Comparison of ENCODE assay signal across 33 cellular contexts in genomic region chr11:11448626-11449025, GRCh38.
"Had no signal": no experiment of that assay in that cellular context is flagged by ENCODE, and none has a peak within 500 bp of the region (broad histone marks: within the 10 kb centered on the region; RNA-seq: fewer than 3 reads in every experiment).

No MANE protein-coding gene starts in this region.

- H3K36me3 ChIP-seq: MG63 had no signal

- H3K9me3 ChIP-seq: MG63 had no signal

- H3K27me3 ChIP-seq: MG63 had no signal

- DNase-seq: Karpas-422, Kasumi-1, MG63, MM.1S, MV-4-11, NCI-H1048, NCI-H1092, NCI-H1092 treated with DMSO at 0.1 percent for 48 hours, NCI-H1105, NCI-H1105 treated with DMSO at 0.1 percent for 48 hours, NCI-H1417, NCI-H1417 treated with DMSO at 0.1 percent for 48 hours, NCI-H1436, NCI-H1436 treated with DMSO at 0.1 percent for 48 hours, NCI-H1694, NCI-H1694 treated with DMSO at 0.1 percent for 48 hours, NCI-H187, NCI-H187 treated with DMSO at 0.1 percent for 48 hours, NCI-H1930, NCI-H2029, NCI-H2029 treated with DMSO at 0.1 percent for 48 hours, NCI-H2081, NCI-H2081 treated with DMSO at 0.1 percent for 48 hours, NCI-H2107, NCI-H2171, NCI-H2171 treated with DMSO at 0.1 percent for 48 hours, NCI-H2227 treated with DMSO at 0.1 percent for 48 hours, NCI-H226, NCI-H345, NCI-H446, NCI-H446 treated with DMSO at 0.1 percent for 48 hours, NCI-H510A, NCI-H510A treated with DMSO at 0.1 percent for 48 hours had no signal

- H3K4me3 ChIP-seq: MG63 had no signal
